1 cellular context compared by ENCODE assay signal in the genomic region with DNA sequence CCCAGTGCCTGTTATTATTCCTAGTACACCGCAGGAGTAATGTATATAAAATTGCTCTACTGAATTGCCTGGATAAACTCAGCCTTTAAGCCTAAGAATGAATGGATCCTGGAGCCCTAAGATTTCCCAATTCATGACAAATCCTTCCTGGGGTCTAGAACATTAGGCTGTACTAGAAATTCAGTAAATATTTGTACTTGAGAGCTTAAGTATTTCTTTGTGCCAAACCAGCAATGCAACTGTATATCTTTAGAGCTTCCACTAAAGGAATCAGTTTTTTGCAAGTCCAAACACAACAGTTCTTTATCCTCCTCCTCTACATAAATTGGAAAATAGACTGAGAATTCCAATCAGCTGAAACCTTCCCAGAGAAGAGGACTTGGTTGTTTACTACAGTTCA.
TF ChIP-seq lines count a peak whose summit lies in the region.

No MANE protein-coding gene starts in this region.

TF ChIP-seq in WTC11, 78 proteins besides CTCF, POLR2A, EP300 and RAD21 (continued from another document):
- TF ChIP-seq, protein P1, sequence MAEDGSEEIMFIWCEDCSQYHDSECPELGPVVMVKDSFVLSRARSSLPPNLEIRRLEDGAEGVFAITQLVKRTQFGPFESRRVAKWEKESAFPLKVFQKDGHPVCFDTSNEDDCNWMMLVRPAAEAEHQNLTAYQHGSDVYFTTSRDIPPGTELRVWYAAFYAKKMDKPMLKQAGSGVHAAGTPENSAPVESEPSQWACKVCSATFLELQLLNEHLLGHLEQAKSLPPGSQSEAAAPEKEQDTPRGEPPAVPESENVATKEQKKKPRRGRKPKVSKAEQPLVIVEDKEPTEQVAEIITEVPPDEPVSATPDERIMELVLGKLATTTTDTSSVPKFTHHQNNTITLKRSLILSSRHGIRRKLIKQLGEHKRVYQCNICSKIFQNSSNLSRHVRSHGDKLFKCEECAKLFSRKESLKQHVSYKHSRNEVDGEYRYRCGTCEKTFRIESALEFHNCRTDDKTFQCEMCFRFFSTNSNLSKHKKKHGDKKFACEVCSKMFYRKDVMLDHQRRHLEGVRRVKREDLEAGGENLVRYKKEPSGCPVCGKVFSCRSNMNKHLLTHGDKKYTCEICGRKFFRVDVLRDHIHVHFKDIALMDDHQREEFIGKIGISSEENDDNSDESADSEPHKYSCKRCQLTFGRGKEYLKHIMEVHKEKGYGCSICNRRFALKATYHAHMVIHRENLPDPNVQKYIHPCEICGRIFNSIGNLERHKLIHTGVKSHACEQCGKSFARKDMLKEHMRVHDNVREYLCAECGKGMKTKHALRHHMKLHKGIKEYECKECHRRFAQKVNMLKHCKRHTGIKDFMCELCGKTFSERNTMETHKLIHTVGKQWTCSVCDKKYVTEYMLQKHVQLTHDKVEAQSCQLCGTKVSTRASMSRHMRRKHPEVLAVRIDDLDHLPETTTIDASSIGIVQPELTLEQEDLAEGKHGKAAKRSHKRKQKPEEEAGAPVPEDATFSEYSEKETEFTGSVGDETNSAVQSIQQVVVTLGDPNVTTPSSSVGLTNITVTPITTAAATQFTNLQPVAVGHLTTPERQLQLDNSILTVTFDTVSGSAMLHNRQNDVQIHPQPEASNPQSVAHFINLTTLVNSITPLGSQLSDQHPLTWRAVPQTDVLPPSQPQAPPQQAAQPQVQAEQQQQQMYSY (CRISPR knock-in tag; IDR thresholded peaks at IDR 0.05), result no peak
- TF ChIP-seq HMGA2 (CRISPR knock-in tag; IDR thresholded peaks at IDR 0.05) (no peak), RELA (CRISPR knock-in tag; IDR thresholded peaks at IDR 0.05; ENCODE audit: borderline replicate concordance) (no peak), EMX1 (CRISPR knock-in tag; IDR thresholded peaks at IDR 0.05) (no peak)
- TF ChIP-seq, protein P2, sequence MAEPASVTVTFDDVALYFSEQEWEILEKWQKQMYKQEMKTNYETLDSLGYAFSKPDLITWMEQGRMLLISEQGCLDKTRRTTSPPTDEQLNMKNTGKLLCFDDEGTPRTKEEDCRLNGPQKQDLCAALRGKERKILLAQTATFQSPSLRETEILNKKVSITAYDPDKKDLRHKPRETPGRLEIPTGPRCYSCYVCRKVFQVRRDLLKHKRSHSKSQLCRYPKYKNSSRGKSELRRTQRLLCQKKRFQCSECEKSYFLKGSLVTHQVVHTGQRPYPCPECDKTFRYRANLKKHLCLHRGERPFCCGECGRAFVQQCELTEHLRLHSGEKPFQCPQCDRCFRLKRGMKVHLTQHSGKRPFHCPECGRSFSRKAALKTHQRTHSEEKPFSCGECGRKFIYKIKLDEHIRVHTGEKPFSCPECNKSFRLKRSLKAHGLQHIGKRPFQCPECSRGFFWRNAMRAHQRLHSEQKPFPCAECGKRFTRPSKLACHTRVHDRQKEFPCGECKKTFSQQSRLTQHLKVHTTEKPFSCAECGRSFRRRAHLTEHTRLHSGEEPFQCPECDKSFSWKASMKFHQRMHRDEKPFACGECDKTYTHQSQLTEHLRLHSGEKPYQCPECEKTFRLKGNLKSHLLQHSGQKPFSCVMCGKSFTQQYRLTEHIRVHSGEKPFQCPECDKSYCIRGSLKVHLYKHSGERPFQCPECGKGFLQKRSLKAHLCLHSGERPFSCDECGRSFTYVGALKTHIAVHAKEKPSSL (CRISPR knock-in tag; conservative IDR thresholded peaks at IDR 0.05), result no peak
- TF ChIP-seq, protein P3, sequence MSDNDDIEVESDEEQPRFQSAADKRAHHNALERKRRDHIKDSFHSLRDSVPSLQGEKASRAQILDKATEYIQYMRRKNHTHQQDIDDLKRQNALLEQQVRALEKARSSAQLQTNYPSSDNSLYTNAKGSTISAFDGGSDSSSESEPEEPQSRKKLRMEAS (CRISPR knock-in tag; IDR thresholded peaks at IDR 0.05), result no peak
- TF ChIP-seq, protein P4, sequence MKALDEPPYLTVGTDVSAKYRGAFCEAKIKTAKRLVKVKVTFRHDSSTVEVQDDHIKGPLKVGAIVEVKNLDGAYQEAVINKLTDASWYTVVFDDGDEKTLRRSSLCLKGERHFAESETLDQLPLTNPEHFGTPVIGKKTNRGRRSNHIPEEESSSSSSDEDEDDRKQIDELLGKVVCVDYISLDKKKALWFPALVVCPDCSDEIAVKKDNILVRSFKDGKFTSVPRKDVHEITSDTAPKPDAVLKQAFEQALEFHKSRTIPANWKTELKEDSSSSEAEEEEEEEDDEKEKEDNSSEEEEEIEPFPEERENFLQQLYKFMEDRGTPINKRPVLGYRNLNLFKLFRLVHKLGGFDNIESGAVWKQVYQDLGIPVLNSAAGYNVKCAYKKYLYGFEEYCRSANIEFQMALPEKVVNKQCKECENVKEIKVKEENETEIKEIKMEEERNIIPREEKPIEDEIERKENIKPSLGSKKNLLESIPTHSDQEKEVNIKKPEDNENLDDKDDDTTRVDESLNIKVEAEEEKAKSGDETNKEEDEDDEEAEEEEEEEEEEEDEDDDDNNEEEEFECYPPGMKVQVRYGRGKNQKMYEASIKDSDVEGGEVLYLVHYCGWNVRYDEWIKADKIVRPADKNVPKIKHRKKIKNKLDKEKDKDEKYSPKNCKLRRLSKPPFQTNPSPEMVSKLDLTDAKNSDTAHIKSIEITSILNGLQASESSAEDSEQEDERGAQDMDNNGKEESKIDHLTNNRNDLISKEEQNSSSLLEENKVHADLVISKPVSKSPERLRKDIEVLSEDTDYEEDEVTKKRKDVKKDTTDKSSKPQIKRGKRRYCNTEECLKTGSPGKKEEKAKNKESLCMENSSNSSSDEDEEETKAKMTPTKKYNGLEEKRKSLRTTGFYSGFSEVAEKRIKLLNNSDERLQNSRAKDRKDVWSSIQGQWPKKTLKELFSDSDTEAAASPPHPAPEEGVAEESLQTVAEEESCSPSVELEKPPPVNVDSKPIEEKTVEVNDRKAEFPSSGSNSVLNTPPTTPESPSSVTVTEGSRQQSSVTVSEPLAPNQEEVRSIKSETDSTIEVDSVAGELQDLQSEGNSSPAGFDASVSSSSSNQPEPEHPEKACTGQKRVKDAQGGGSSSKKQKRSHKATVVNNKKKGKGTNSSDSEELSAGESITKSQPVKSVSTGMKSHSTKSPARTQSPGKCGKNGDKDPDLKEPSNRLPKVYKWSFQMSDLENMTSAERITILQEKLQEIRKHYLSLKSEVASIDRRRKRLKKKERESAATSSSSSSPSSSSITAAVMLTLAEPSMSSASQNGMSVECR (CRISPR knock-in tag; IDR thresholded peaks at IDR 0.05; ENCODE audit: borderline replicate concordance), result no peak
